ENCODE assay signal across 2 cellular contexts in genomic region chr15:73899197-73900128, GRCh38.
TF ChIP-seq lines count a peak whose summit lies in the region.

No MANE protein-coding gene starts in this region.

TF ChIP-seq in PFSK-1, 5 proteins besides CTCF, POLR2A, EP300 and RAD21:
- TF ChIP-seq REST (IDR thresholded peaks at IDR 0.05; ENCODE audit: insufficient read depth in 1 of 2, low read depth in 2 of 2, low read length in 2 of 2) (peak; percentile 71 to 84), POLR2AphosphoS5 (IDR thresholded peaks at IDR 0.05; ENCODE audit: low read depth, low read length) (no peak)

TF ChIP-seq in H1, 55 proteins besides CTCF, POLR2A, EP300 and RAD21 (continued from another document):
- TF ChIP-seq ATF2 (IDR thresholded peaks at IDR 0.05; ENCODE audit: low read length) (no peak), EZH2 (IDR thresholded peaks at IDR 0.05; ENCODE audit: low read depth, low read length, severe bottlenecking) (no peak), TEAD4 (IDR thresholded peaks at IDR 0.05; ENCODE audit: low read depth, low read length) (no peak), RFX5 (IDR thresholded peaks at IDR 0.05; ENCODE audit: borderline replicate concordance, low read depth, low read length) (no peak), CBX8 (IDR thresholded peaks at IDR 0.05; ENCODE audit: borderline replicate concordance, low read depth, low read length) (no peak), KDM4A (IDR thresholded peaks at IDR 0.05; ENCODE audit: low read depth, low read length, severe bottlenecking) (no peak), NANOG (IDR thresholded peaks at IDR 0.05; ENCODE audit: insufficient read depth, low read depth, low read length, poor library complexity, severe bottlenecking) (no peak), GABPA (IDR thresholded peaks at IDR 0.05; ENCODE audit: borderline replicate concordance, insufficient read depth, low read length) (no peak), BRCA1 (IDR thresholded peaks at IDR 0.05; ENCODE audit: low read depth, low read length) (no peak), SIRT6 (IDR thresholded peaks at IDR 0.05; ENCODE audit: low read length) (no peak), RBBP5 (IDR thresholded peaks at IDR 0.05; ENCODE audit: borderline replicate concordance, low read depth, low read length) (no peak), CREB1 (IDR thresholded peaks at IDR 0.05) (no peak), SP1 (IDR thresholded peaks at IDR 0.05; ENCODE audit: low read depth, low read length) (no peak), CTBP2 (IDR thresholded peaks at IDR 0.05; ENCODE audit: borderline replicate concordance, insufficient read depth, insufficient read length, low read length) (no peak), TAF7 (optimal IDR thresholded peaks at IDR 0.05; ENCODE audit: borderline replicate concordance, low read depth, low read length) (no peak), CHD1 (IDR thresholded peaks at IDR 0.05; ENCODE audit: low read depth, low read length) (no peak)
